In the genomic region with DNA sequence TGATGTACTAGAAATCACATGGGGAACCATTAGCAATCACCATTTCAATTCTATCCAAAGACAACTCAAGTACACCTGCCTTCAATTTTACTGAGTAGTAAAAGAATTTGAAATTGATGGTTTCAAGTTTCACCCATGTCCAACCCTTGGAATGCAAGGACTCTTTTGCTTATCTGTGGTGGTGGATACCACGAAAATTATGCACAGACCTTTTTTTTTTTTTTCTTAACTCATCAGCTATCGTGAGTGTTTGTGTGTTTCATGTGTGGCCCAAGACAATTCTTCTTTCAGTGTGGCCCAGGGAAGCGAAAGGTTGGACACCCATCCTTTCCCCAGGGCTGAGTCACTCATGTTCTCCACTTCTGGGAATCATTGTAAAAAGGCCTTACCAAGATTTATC, we compare ENCODE assay signal across 23 cellular contexts.
"Had no signal": no experiment of that assay in that cellular context is flagged by ENCODE, and none has a peak within 500 bp of the region (broad histone marks: within the 10 kb centered on the region; RNA-seq: fewer than 3 reads in every experiment).

No MANE protein-coding gene starts in this region.

- DNase-seq: activated CD4-positive, alpha-beta memory T cell treated with anti-CD3 and anti-CD28 coated beads, Interleukin-2, amount 10 ng/mL, durations not matched to agents 7 days and 5 days; activated CD4-positive, alpha-beta T cell treated with anti-CD3 and anti-CD28 coated beads for 36 hours; activated CD4-positive, alpha-beta T cell treated with anti-CD3 and anti-CD28 coated beads, Interleukin-2, amount 50 U/mL, for 1 hour; activated gamma-delta T cell; activated naive CD4-positive, alpha-beta T cell treated with anti-CD3 and anti-CD28 coated beads for 36 hours; activated T-cell treated with anti-CD3 and anti-CD28 coated beads for 4 hours; activated T-cell treated with anti-CD3 and anti-CD28 coated beads, Interleukin-2, amount 50 U/mL, for 48 hours; anterior cingulate cortex; NCI-H1092; NCI-H1417; NCI-H1694; NCI-H2029; NCI-H2107; NCI-H510A treated with DMSO at 0.1 percent for 48 hours; NCI-H69; NK-92 treated with Interleukin-12 subunit alpha and Interleukin-12 subunit beta, amount 100 ng/mL, for 24 hours; Peyer's patch; SHP77 treated with DMSO at 0.1 percent for 48 hours; T-helper 1 cell had no signal

- H3K4me1 Mint-ChIP-seq: activated CD4-positive, alpha-beta T cell treated with anti-CD3 and anti-CD28 coated beads for 36 hours; activated T-helper 17 cell treated with anti-CD3 and anti-CD28 coated beads, Interleukin-2, amount 50 U/mL, for 72 hours; brain; central memory CD8-positive, alpha-beta T cell had no signal

- H3K36me3 Mint-ChIP-seq: brain had no signal

- H3K4me3 ChIP-seq: Peyer's patch had no signal

- ATAC-seq: activated CD4-positive, alpha-beta T cell treated with anti-CD3 and anti-CD28 coated beads for 36 hours; activated T-helper 17 cell treated with anti-CD3 and anti-CD28 coated beads, Interleukin-2, amount 50 U/mL, for 72 hours had no signal

- H3K27ac Mint-ChIP-seq: activated CD4-positive, alpha-beta memory T cell treated with anti-CD3 and anti-CD28 coated beads, Interleukin-2, amount 10 ng/mL, durations not matched to agents 7 days and 5 days; activated CD4-positive, alpha-beta T cell treated with anti-CD3 and anti-CD28 coated beads for 36 hours; activated naive CD4-positive, alpha-beta T cell treated with anti-CD3 and anti-CD28 coated beads for 36 hours; activated naive CD8-positive, alpha-beta T cell; activated T-helper 17 cell treated with anti-CD3 and anti-CD28 coated beads, Interleukin-2, amount 50 U/mL, for 72 hours; brain had no signal

- H3K27me3 Mint-ChIP-seq: activated CD4-positive, alpha-beta T cell treated with anti-CD3 and anti-CD28 coated beads for 36 hours; activated naive CD8-positive, alpha-beta T cell; activated T-helper 17 cell treated with anti-CD3 and anti-CD28 coated beads, Interleukin-2, amount 50 U/mL, for 72 hours; brain had no signal

- H3K9me3 Mint-ChIP-seq: activated CD4-positive, alpha-beta memory T cell treated with anti-CD3 and anti-CD28 coated beads, Interleukin-2, amount 10 ng/mL, durations not matched to agents 7 days and 5 days; activated naive CD4-positive, alpha-beta T cell treated with anti-CD3 and anti-CD28 coated beads for 36 hours; central memory CD8-positive, alpha-beta T cell had no signal

- H3K4me3 Mint-ChIP-seq: activated CD4-positive, alpha-beta memory T cell treated with anti-CD3 and anti-CD28 coated beads, Interleukin-2, amount 10 ng/mL, durations not matched to agents 7 days and 5 days; activated CD4-positive, alpha-beta T cell treated with anti-CD3 and anti-CD28 coated beads for 36 hours; activated naive CD4-positive, alpha-beta T cell treated with anti-CD3 and anti-CD28 coated beads for 36 hours; activated naive CD8-positive, alpha-beta T cell; activated T-helper 17 cell treated with anti-CD3 and anti-CD28 coated beads, Interleukin-2, amount 50 U/mL, for 72 hours; brain; central memory CD8-positive, alpha-beta T cell had no signal
